In genomic region chr12:99983721-99984258, GRCh38 we compare ENCODE assay signal across 8 cellular contexts. TPM values are rescaled to one million over a fixed set of nuclear protein-coding genes. Genes with fewer than 3 reads are reported as not detected.
DNase-seq lines count a peak whose midpoint lies in the region; ATAC-seq and TF ChIP-seq lines count a peak whose summit lies in the region.

No MANE protein-coding gene starts in this region.

- ATAC-seq in WTC11 (peak; percentile 48), GM18907 (IDR thresholded peaks at IDR 0.05; ENCODE audit: unreplicated experiment) (no peak)
- ATAC-seq in stimulated activated effector memory CD8-positive, alpha-beta T cell treated with anti-CD3 and anti-CD28 coated beads, Interleukin-12 subunit alpha, Interleukin-12 subunit beta, amount 100 ng/mL, for 72 hours, result peak; percentile 19

- H3K9ac ChIP-seq in iPS-15b (ENCODE audit: low read depth, low read length), result no peak overlapping the region

- H3K27ac Mint-ChIP-seq in activated CD4-positive, alpha-beta T cell treated with anti-CD3 and anti-CD28 coated beads, Interleukin-2, amount 10 ng/mL, durations not matched to agents 24 days and 14 days, result peak overlapping the region; percentile 41
- H3K27ac Mint-ChIP-seq in WTC11, result no peak overlapping the region
- H3K27ac Mint-ChIP-seq in stimulated activated effector memory CD8-positive, alpha-beta T cell treated with anti-CD3 and anti-CD28 coated beads, Interleukin-12 subunit alpha, Interleukin-12 subunit beta, amount 100 ng/mL, for 72 hours, result no peak overlapping the region

- peak overlapping the region; percentile 83 for H3K4me3 Mint-ChIP-seq in activated CD4-positive, alpha-beta T cell treated with anti-CD3 and anti-CD28 coated beads, Interleukin-2, amount 10 ng/mL, durations not matched to agents 24 days and 14 days
- peak overlapping the region; percentile 78 for H3K4me3 Mint-ChIP-seq in WTC11
- peak overlapping the region; percentile 56 for H3K4me3 Mint-ChIP-seq in stimulated activated effector memory CD8-positive, alpha-beta T cell treated with anti-CD3 and anti-CD28 coated beads, Interleukin-12 subunit alpha, Interleukin-12 subunit beta, amount 100 ng/mL, for 72 hours

- H3K36me3 ChIP-seq in iPS-15b (ENCODE audit: control insufficient read depth, insufficient read depth, low read length), result no peaks in the 10 kb centered on the region

- intact Hi-C loops in activated CD4-positive, alpha-beta T cell treated with anti-CD3 and anti-CD28 coated beads, Interleukin-2, amount 10 ng/mL, durations not matched to agents 24 days and 14 days (cut with micrococcal nuclease), result no loop called here

- no peaks in the 10 kb centered on the region for H3K9me3 Mint-ChIP-seq in activated CD4-positive, alpha-beta T cell treated with anti-CD3 and anti-CD28 coated beads, Interleukin-2, amount 10 ng/mL, durations not matched to agents 24 days and 14 days
- H3K9me3 Mint-ChIP-seq in WTC11, result no peaks in the 10 kb centered on the region
- no peaks in the 10 kb centered on the region for H3K9me3 Mint-ChIP-seq in stimulated activated effector memory CD8-positive, alpha-beta T cell treated with anti-CD3 and anti-CD28 coated beads, Interleukin-12 subunit alpha, Interleukin-12 subunit beta, amount 100 ng/mL, for 72 hours

- TF ChIP-seq CTCF in WTC11 (IDR thresholded peaks at IDR 0.05), result no peak

- no peaks in the 10 kb centered on the region for H3K9me3 ChIP-seq in iPS-15b (ENCODE audit: control insufficient read depth, insufficient read depth, low read length)

- CTCF ChIA-PET in WTC11 (lab: Charles Lee), result interaction anchor here (1.3 to 1.4 kb wide), 3 partner anchors 14 to 421 kb away, joined by 3 to 7 read pairs (median 4); no protein-coding TSS in a partner anchor

- peaks cover 63% of the 10 kb centered on the region for H3K27me3 Mint-ChIP-seq in activated CD4-positive, alpha-beta T cell treated with anti-CD3 and anti-CD28 coated beads, Interleukin-2, amount 10 ng/mL, durations not matched to agents 24 days and 14 days
- H3K27me3 Mint-ChIP-seq in WTC11 (ENCODE audit: low read depth), result peaks cover 37% of the 10 kb centered on the region

- peaks cover 20% of the 10 kb centered on the region for H3K27me3 ChIP-seq in iPS-15b (ENCODE audit: control insufficient read depth, insufficient read depth, low read length)

- H3K4me1 Mint-ChIP-seq in activated CD4-positive, alpha-beta T cell treated with anti-CD3 and anti-CD28 coated beads, Interleukin-2, amount 10 ng/mL, durations not matched to agents 24 days and 14 days, result peaks cover 13% of the 10 kb centered on the region
- peaks cover 18% of the 10 kb centered on the region for H3K4me1 Mint-ChIP-seq in WTC11
- H3K4me1 Mint-ChIP-seq in stimulated activated effector memory CD8-positive, alpha-beta T cell treated with anti-CD3 and anti-CD28 coated beads, Interleukin-12 subunit alpha, Interleukin-12 subunit beta, amount 100 ng/mL, for 72 hours, result peaks cover 5% of the 10 kb centered on the region

- peaks cover 10% of the 10 kb centered on the region for H3K4me1 ChIP-seq in iPS-15b (ENCODE audit: control insufficient read depth, insufficient read depth, low read length)

- H3K36me3 Mint-ChIP-seq in activated CD4-positive, alpha-beta T cell treated with anti-CD3 and anti-CD28 coated beads, Interleukin-2, amount 10 ng/mL, durations not matched to agents 24 days and 14 days (ENCODE audit: low read depth), result no peaks in the 10 kb centered on the region
- no peaks in the 10 kb centered on the region for H3K36me3 Mint-ChIP-seq in WTC11
- H3K36me3 Mint-ChIP-seq in stimulated activated effector memory CD8-positive, alpha-beta T cell treated with anti-CD3 and anti-CD28 coated beads, Interleukin-12 subunit alpha, Interleukin-12 subunit beta, amount 100 ng/mL, for 72 hours, result no peaks in the 10 kb centered on the region

- peak overlapping the region; percentile 64 for H3K4me3 ChIP-seq in iPS-15b (ENCODE audit: low read depth, low read length)

- DNase-seq in activated CD4-positive, alpha-beta T cell treated with anti-CD3 and anti-CD28 coated beads, Interleukin-2, amount 10 ng/mL, durations not matched to agents 24 days and 14 days, result no peak
- no peak for DNase-seq in activated CD4-positive, alpha-beta T cell treated with anti-CD3 and anti-CD28 coated beads, Interleukin-2, amount 50 U/mL, for 48 hours
- DNase-seq in WTC11 (ENCODE audit: low spot score), result no peak
- no peak for DNase-seq in stimulated activated effector memory CD8-positive, alpha-beta T cell treated with anti-CD3 and anti-CD28 coated beads, Interleukin-12 subunit alpha, Interleukin-12 subunit beta, amount 100 ng/mL, for 72 hours (ENCODE audit: low spot score in 2 of 2)
- DNase-seq in GM03348 (ENCODE audit: low spot score), result no peak
- no peak for DNase-seq in ureter (ENCODE audit: low spot score)

- POLR2A ChIA-PET in WTC11 (lab: Charles Lee), result interaction anchor here (0.6 to 1.2 kb wide), 3 partner anchors 9 to 852 kb away, joined by 3 read pairs; no protein-coding TSS in a partner anchor

TF ChIP-seq in WTC11, 78 proteins besides CTCF, POLR2A, EP300 and RAD21:
- 0 out of 2 replicates have a peak, but pooled peaks have one; percentile 10 for TF ChIP-seq ZNF121 (CRISPR knock-in tag; IDR thresholded peaks at IDR 0.05)
- TF ChIP-seq, protein P1, sequence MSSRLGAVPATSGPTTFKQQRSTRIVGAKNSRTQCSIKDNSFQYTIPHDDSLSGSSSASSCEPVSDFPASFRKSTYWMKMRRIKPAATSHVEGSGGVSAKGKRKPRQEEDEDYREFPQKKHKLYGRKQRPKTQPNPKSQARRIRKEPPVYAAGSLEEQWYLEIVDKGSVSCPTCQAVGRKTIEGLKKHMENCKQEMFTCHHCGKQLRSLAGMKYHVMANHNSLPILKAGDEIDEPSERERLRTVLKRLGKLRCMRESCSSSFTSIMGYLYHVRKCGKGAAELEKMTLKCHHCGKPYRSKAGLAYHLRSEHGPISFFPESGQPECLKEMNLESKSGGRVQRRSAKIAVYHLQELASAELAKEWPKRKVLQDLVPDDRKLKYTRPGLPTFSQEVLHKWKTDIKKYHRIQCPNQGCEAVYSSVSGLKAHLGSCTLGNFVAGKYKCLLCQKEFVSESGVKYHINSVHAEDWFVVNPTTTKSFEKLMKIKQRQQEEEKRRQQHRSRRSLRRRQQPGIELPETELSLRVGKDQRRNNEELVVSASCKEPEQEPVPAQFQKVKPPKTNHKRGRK (CRISPR knock-in tag; IDR thresholded peaks at IDR 0.05; ENCODE audit: borderline replicate concordance), result no peak

RNA-seq across cellular contexts. Expression of gene ANKS1B, which starts 0.9 kb away (rescaled TPM):
- total RNA-seq in activated CD4-positive, alpha-beta T cell treated with anti-CD3 and anti-CD28 coated beads, Interleukin-2, amount 10 ng/mL, durations not matched to agents 24 days and 14 days, result 1.3 and 1.5 TPM in 2 replicates
- total RNA-seq in WTC11 (2021) (5.4 to 6.7 TPM (median 5.8 TPM) in 3 replicates), ureter (9.6 TPM)
